9 cellular contexts compared by ENCODE assay signal in genomic region chr11:72239849-72240460, GRCh38. TPM values are rescaled to one million over a fixed set of nuclear protein-coding genes. Genes with fewer than 3 reads are reported as not detected.
DNase-seq lines count a peak whose midpoint lies in the region; ATAC-seq and TF ChIP-seq lines count a peak whose summit lies in the region.
"Had no signal": no experiment of that assay in that cellular context is flagged by ENCODE, and none has a peak within 500 bp of the region (broad histone marks: within the 10 kb centered on the region; RNA-seq: fewer than 3 reads in every experiment).

No MANE protein-coding gene starts in this region.

- no peak overlapping the region for H3K4me3 ChIP-seq in CD8-positive, alpha-beta T cell (ENCODE audit: low read depth, low read length)
- H3K4me3 ChIP-seq in esophagus squamous epithelium (peak overlapping the region; percentile 9 to 67 (median 38)), neuronal stem cell (ENCODE audit: low read length in 2 of 2) (peak overlapping the region; percentile 15 to 62)

- TF ChIP-seq CTCF in CD8-positive, alpha-beta T cell (IDR thresholded peaks at IDR 0.05) = no peak
- TF ChIP-seq CTCF in esophagus squamous epithelium (IDR thresholded peaks at IDR 0.05) = peak in 3 of 6 experiments; percentile 33 to 40 (median 37)

- peak overlapping the region; percentile 61 for H2BK15ac ChIP-seq in neuronal stem cell (ENCODE audit: low read length)

- intact Hi-C loops in CD8-positive, alpha-beta T cell (cut with DNase I, micrococcal nuclease) = loop anchor here in 1 of 2 experiments (5.0 kb wide), 2 partner anchors 58 to 213 kb away; no protein-coding TSS in a partner anchor
- intact Hi-C loops in esophagus squamous epithelium (cut with DNase I) = no loop called here

- no peak overlapping the region for H3K4ac ChIP-seq in neuronal stem cell (ENCODE audit: low read length)

- no peak overlapping the region for H3K27ac ChIP-seq in CD8-positive, alpha-beta T cell (ENCODE audit: low read depth, low read length)
- peak overlapping the region; percentile 42 to 73 (median 55) for H3K27ac ChIP-seq in esophagus squamous epithelium
- H3K27ac ChIP-seq in neuronal stem cell (replicated peaks; ENCODE audit: low read length) = no peak overlapping the region

- peak overlapping the region; percentile 95 for H3K14ac ChIP-seq in neuronal stem cell (ENCODE audit: low read length)

- H3K4me1 ChIP-seq in CD8-positive, alpha-beta T cell (ENCODE audit: insufficient read depth, low read length) = peaks cover 17% of the 10 kb centered on the region
- H3K4me1 ChIP-seq in esophagus squamous epithelium = peaks cover 32 to 76% (median 33%) of the 10 kb centered on the region in 3 donors
- peaks cover 12 to 30% of the 10 kb centered on the region in 2 donors for H3K4me1 ChIP-seq in neuronal stem cell (ENCODE audit: control insufficient read depth in 2 of 2, insufficient read depth in 1 of 2, low read depth in 1 of 2, low read length in 2 of 2)

- H3K9ac ChIP-seq in neuronal stem cell (ENCODE audit: low read depth, low read length, poor library complexity) = peak overlapping the region; percentile 67

- no peak for ATAC-seq in CD8-positive, alpha-beta T cell
- ATAC-seq in GM21360 (IDR thresholded peaks at IDR 0.05; ENCODE audit: unreplicated experiment) = no peak
- no peak for ATAC-seq in GM19463 (IDR thresholded peaks at IDR 0.05; ENCODE audit: unreplicated experiment)

- peak overlapping the region; percentile 82 for H3K4me2 ChIP-seq in neuronal stem cell (ENCODE audit: insufficient read depth, low read length, poor library complexity, severe bottlenecking)

- peak overlapping the region; percentile 87 for H2AFZ ChIP-seq in neuronal stem cell (ENCODE audit: low read length)

- TF ChIP-seq POLR2A in esophagus squamous epithelium (IDR thresholded peaks at IDR 0.05) = no peak

- peaks cover 4% of the 10 kb centered on the region for H3K79me1 ChIP-seq in neuronal stem cell (ENCODE audit: low read depth, low read length)

- H3K27ac Mint-ChIP-seq in CD8-positive, alpha-beta T cell = no peak overlapping the region

- H3K27me3 ChIP-seq in CD8-positive, alpha-beta T cell (ENCODE audit: insufficient read depth, low read length) = peaks cover 36% of the 10 kb centered on the region
- H3K27me3 ChIP-seq in esophagus squamous epithelium = peaks cover 8 to 56% (median 25%) of the 10 kb centered on the region in 4 donors
- peaks cover 39 to 64% (median 58%) of the 10 kb centered on the region in 3 experiments for H3K27me3 ChIP-seq in neuronal stem cell (ENCODE audit: control insufficient read depth in 3 of 3, insufficient read depth in 3 of 3, low read depth in 1 of 3, low read length in 3 of 3)

- H3K4me3 Mint-ChIP-seq in CD8-positive, alpha-beta T cell = peak overlapping the region; percentile 73

- no peaks in the 10 kb centered on the region for H3K9me3 Mint-ChIP-seq in CD8-positive, alpha-beta T cell

- no peak overlapping the region for H2BK5ac ChIP-seq in neuronal stem cell (ENCODE audit: low read length)

- peaks cover 25% of the 10 kb centered on the region for H3K36me3 Mint-ChIP-seq in CD8-positive, alpha-beta T cell

- peak overlapping the region; percentile 96 for H3K18ac ChIP-seq in neuronal stem cell (ENCODE audit: low read length)

- peaks cover 34% of the 10 kb centered on the region for H3K4me1 Mint-ChIP-seq in CD8-positive, alpha-beta T cell (ENCODE audit: low read depth)

- peaks cover 5% of the 10 kb centered on the region for H3K36me3 ChIP-seq in CD8-positive, alpha-beta T cell (ENCODE audit: insufficient read depth, low read length)
- H3K36me3 ChIP-seq in esophagus squamous epithelium (peaks cover 14 to 36% (median 17%) of the 10 kb centered on the region in 3 donors), neuronal stem cell (replicated peaks in 1 of 2; ENCODE audit: control insufficient read depth in 2 of 2, insufficient read depth in 2 of 2, low read length in 2 of 2) (peaks cover 18 to 40% of the 10 kb centered on the region in 2 donors)

- H2BK12ac ChIP-seq in neuronal stem cell (ENCODE audit: low read length) = peak overlapping the region; percentile 67

- no peak overlapping the region for H4K8ac ChIP-seq in neuronal stem cell (ENCODE audit: low read depth, low read length)

- POLR2A ChIA-PET in CD8-positive, alpha-beta T cell (lab: Charles Lee) = interaction anchor here (1.2 kb wide), 1 partner anchor 9 kb away, joined by 4 read pairs; no protein-coding TSS in a partner anchor

- no peak overlapping the region for H4K91ac ChIP-seq in neuronal stem cell (ENCODE audit: low read depth, low read length, poor library complexity)

- H3K23ac ChIP-seq in neuronal stem cell (ENCODE audit: low read depth, low read length, poor library complexity) = peak overlapping the region; percentile 96

- H3K9me3 ChIP-seq in CD8-positive, alpha-beta T cell (ENCODE audit: low read length) = no peaks in the 10 kb centered on the region
- no peaks in the 10 kb centered on the region for H3K9me3 ChIP-seq in esophagus squamous epithelium
- H3K9me3 ChIP-seq in neuronal stem cell (replicated peaks in 1 of 2; ENCODE audit: control insufficient read depth in 2 of 2, insufficient read depth in 1 of 2, low read depth in 1 of 2, low read length in 2 of 2) = peaks cover 6 to 19% of the 10 kb centered on the region in 2 donors

- peaks cover 40% of the 10 kb centered on the region for H3K27me3 Mint-ChIP-seq in CD8-positive, alpha-beta T cell (ENCODE audit: low read depth)

- WGBS in esophagus squamous epithelium, 2 donors = 13 to 18% methylated on average over 9 to 13 of the region's 69 CpGs
- no CpG with 5 or more reads among the region's 69 CpGs for WGBS in neuronal stem cell (ENCODE audit: extremely low coverage in 2 of 2, insufficient read length in 2 of 2, insufficient replicate concordance in 1 of 2), 2 donors

- no peak overlapping the region for H2BK120ac ChIP-seq in neuronal stem cell (ENCODE audit: low read depth, low read length)

- H2AK5ac ChIP-seq in neuronal stem cell (ENCODE audit: low read depth, low read length) = peak overlapping the region; percentile 91

- CTCF ChIA-PET in CD8-positive, alpha-beta T cell (lab: Charles Lee) = no interaction called here

- no peak for DNase-seq in CD8-positive, alpha-beta T cell
- DNase-seq in NCI-H2196 (lab: John Stamatoyannopoulos, UW; ENCODE audit: unreplicated experiment) (peak; percentile 73), esophagus squamous epithelium (lab: John Stamatoyannopoulos, UW) (no peak), neuronal stem cell (ENCODE audit: low spot score) (no peak), dedifferentiated amniotic fluid mesenchymal stem cell (ENCODE audit: extremely low spot score) (no peak)
- no peak for DNase-seq in stimulated activated CD4-positive, alpha-beta T cell treated with anti-CD3 and anti-CD28 coated beads, Interleukin-4, amount 100 ng/mL, for 1 hour

RNA-seq across cellular contexts. Expression of gene PHOX2A, which starts 4.0 kb away (rescaled TPM):
- total RNA-seq in CD8-positive, alpha-beta T cell = not detected
- not detected for total RNA-seq in esophagus squamous epithelium
- 0.10 TPM for polyA plus RNA-seq in neuronal stem cell (2013, experiment 1 of 2)
- polyA plus RNA-seq in neuronal stem cell (2013, experiment 2 of 2) = 0.18 TPM
- total RNA-seq: temporal lobe had no signal

RNA-seq across cellular contexts. Expression of gene INPPL1, which starts 15.4 kb away (rescaled TPM):
- 100 to 1,000 TPM; 113 to 119 TPM for total RNA-seq in CD8-positive, alpha-beta T cell
- 10 to 100 TPM; 22.4 to 61.2 (median 26.3) TPM for total RNA-seq in esophagus squamous epithelium
- polyA plus RNA-seq in neuronal stem cell (2013, experiment 1 of 2) = 73.7 TPM
- 71.0 TPM for polyA plus RNA-seq in neuronal stem cell (2013, experiment 2 of 2)

RNA-seq across cellular contexts. Expression of gene FOLR2, which starts 23.4 kb away (rescaled TPM):
- total RNA-seq in CD8-positive, alpha-beta T cell = not detected
- 10 to 100 TPM in 1 of 4 donors, 1 to 10 TPM in 2, not detected in 1; 1.7 to 41.6 (median 9.1) TPM for total RNA-seq in esophagus squamous epithelium
- polyA plus RNA-seq in neuronal stem cell (2013, experiment 1 of 2) = not detected
- polyA plus RNA-seq in neuronal stem cell (2013, experiment 2 of 2) = not detected

RNA-seq across cellular contexts. Expression of gene FOLR1, which starts 48.0 kb away (rescaled TPM):
- not detected for total RNA-seq in CD8-positive, alpha-beta T cell
- total RNA-seq in esophagus squamous epithelium = 1 to 10 TPM in 2 of 4 donors, under 1 TPM in 1, not detected in 1; 0.38 to 7.6 (median 1.5) TPM
- 10.5 TPM for polyA plus RNA-seq in neuronal stem cell (2013, experiment 1 of 2)
- polyA plus RNA-seq in neuronal stem cell (2013, experiment 2 of 2) = 11.0 TPM

Comparison
In these comparisons a context has a peak if more than half of its experiments do, and no peak if none do; other contexts are left out.
1. H3K27ac ChIP-seq: peak in esophagus squamous epithelium (4 of 4); none in CD8-positive, alpha-beta T cell (single experiment) and neuronal stem cell (single experiment).